In the genomic region with DNA sequence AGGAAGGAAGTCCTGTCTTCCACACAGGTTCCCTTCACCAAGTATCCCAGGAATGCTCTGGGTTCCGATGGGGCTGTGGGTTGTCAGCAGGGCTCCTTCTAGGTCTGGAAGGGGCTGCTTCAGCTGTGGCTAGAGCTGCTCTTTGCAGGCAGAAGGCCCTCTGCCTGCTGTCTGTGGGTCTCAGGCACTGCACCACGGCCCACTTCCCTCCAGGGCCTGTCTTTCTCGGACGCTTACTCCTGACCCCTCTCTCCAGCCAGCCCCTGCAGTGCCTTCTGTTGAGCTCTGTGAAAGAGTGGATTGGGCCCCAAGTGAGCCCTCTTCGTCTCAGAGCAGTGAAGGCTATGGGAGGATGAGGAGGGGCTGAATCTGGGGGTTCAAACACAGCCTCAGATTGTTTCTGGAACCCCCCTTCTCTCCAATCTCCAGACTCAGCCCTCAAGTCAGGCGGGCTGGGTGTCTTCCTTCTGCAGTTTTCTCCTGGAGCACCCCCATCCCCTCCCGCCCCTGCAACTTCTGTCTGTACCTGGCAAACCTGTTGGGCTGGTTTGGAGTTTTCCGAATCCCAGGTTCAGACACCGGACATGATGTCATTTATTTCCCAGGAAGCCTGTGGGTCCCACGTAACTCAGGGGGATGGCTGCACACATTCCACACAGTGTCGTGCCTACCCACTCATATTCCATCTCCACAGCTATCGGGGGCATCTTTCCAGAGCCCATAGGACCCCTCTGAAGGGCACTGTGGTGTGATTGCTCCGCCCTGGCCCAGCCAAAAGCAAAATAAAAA, we compare ENCODE assay signal across 1 cellular context.
TF ChIP-seq lines count a peak whose summit lies in the region.

No MANE protein-coding gene starts in this region.

TF ChIP-seq in HepG2, 621 proteins besides CTCF, POLR2A, EP300 and RAD21:
- no peak for TF ChIP-seq GABPA (IDR thresholded peaks at IDR 0.05; ENCODE audit: low read depth, low read length)
- peak; percentile 75 for TF ChIP-seq GABPA (CRISPR knock-in tag; IDR thresholded peaks at IDR 0.05; ENCODE audit: low read depth)
- no peak for TF ChIP-seq CEBPB (IDR thresholded peaks at IDR 0.05; ENCODE audit: borderline replicate concordance, low read depth, low read length)
- no peak for TF ChIP-seq ATF7 (IDR thresholded peaks at IDR 0.05)
- TF ChIP-seq ATF7 (CRISPR knock-in tag; IDR thresholded peaks at IDR 0.05), result 0 out of 2 replicates have a peak, but pooled peaks have one; percentile 9
- 0 out of 2 replicates have a peak, but pooled peaks have one; percentile 15 for TF ChIP-seq SALL1 (CRISPR knock-in tag; IDR thresholded peaks at IDR 0.05)
- TF ChIP-seq EHMT2 (IDR thresholded peaks at IDR 0.05; ENCODE audit: borderline replicate concordance, low read depth, low read length), result no peak
- peak; percentile 43 for TF ChIP-seq XRCC5 (optimal IDR thresholded peaks at IDR 0.05; ENCODE audit: low read length)
- peak; percentile 23; the same call in 1 of the 2 replicates for TF ChIP-seq ZNF687 (CRISPR knock-in tag; IDR thresholded peaks at IDR 0.05)
- TF ChIP-seq GABPB1 (CRISPR knock-in tag; IDR thresholded peaks at IDR 0.05), result peak; percentile 54; the same call in 1 of the 2 replicates
